Comparison of ENCODE assay signal across 11 cellular contexts in genomic region chr7:130273863-130274262, GRCh38. TPM values are rescaled to one million over a fixed set of nuclear protein-coding genes. Genes with fewer than 3 reads are reported as not detected.
DNase-seq lines count a peak whose midpoint lies in the region; ATAC-seq and TF ChIP-seq lines count a peak whose summit lies in the region.
"Had no signal": no experiment of that assay in that cellular context is flagged by ENCODE, and none has a peak within 500 bp of the region (broad histone marks: within the 10 kb centered on the region; RNA-seq: fewer than 3 reads in every experiment).

No MANE protein-coding gene starts in this region.

- H3K27ac ChIP-seq in dorsolateral prefrontal cortex, result peak overlapping the region in 30 of 59 donors; percentile 4 to 65 (median 30)

- intact Hi-C loops in dorsolateral prefrontal cortex (cut with DNase I), result loop anchor here in 1 of 2 donors (10.0 kb wide), 1 partner anchor 211 kb away; no protein-coding TSS in a partner anchor

- peaks cover 3% of the 10 kb centered on the region for H3K27me3 Mint-ChIP-seq in nephron progenitor cell (ENCODE audit: low read depth, poor library complexity)

- ATAC-seq in HG03457 (IDR thresholded peaks at IDR 0.05; ENCODE audit: unreplicated experiment) (no peak), GM21717 (IDR thresholded peaks at IDR 0.05; ENCODE audit: unreplicated experiment) (no peak)
- ATAC-seq: stimulated activated memory B cell treated with anti-CD40 and anti-IgM and Interleukin-4, amounts not matched to agents 10 μg/mL and 1 μg/mL and 100 μg/mL, for 72 hours had no signal

- peak overlapping the region; percentile 73 for H3K4me3 Mint-ChIP-seq in nephron progenitor cell
- H3K4me3 Mint-ChIP-seq: stimulated activated memory B cell treated with anti-CD40 and anti-IgM and Interleukin-4, amounts not matched to agents 10 μg/mL and 1 μg/mL and 100 μg/mL, for 72 hours had no signal

- H3K27me3 ChIP-seq in dorsolateral prefrontal cortex, result peaks cover 0 to 2% (median 0%) of the 10 kb centered on the region in 45 donors

- H3K4me3 ChIP-seq in dorsolateral prefrontal cortex, result peak overlapping the region in 43 of 59 donors; percentile 1 to 69 (median 45)
- H3K4me3 ChIP-seq: mucosa of descending colon had no signal

- DNase-seq in DMS153 (lab: John Stamatoyannopoulos, UW) (peak; percentile 66), NCI-H1694 treated with DMSO at 0.1 percent for 48 hours (lab: John Stamatoyannopoulos, UW) (peak; percentile 94), dorsolateral prefrontal cortex (peak in 1 of 10 donors; percentile 25), nephron progenitor cell (peak; percentile 32), NAMALWA (ENCODE audit: low spot score) (no peak), LoVo (ENCODE audit: low spot score) (no peak)

- TF ChIP-seq CTCF in dorsolateral prefrontal cortex (IDR thresholded peaks at IDR 0.05 in 54 of 56, conservative IDR thresholded peaks at IDR 0.05 in 2 of 56; ENCODE audit: low read depth in 1 of 56, partially characterized antibody in 56 of 56), result peak in 1 of 56 donors; percentile 28
- no peak for TF ChIP-seq CTCF in nephron progenitor cell (IDR thresholded peaks at IDR 0.05)

- H3K27ac Mint-ChIP-seq in nephron progenitor cell, result peak overlapping the region; percentile 99
- H3K27ac Mint-ChIP-seq: stimulated activated memory B cell treated with anti-CD40 and anti-IgM and Interleukin-4, amounts not matched to agents 10 μg/mL and 1 μg/mL and 100 μg/mL, for 72 hours had no signal

- H3K9me3 Mint-ChIP-seq in nephron progenitor cell, result no peaks in the 10 kb centered on the region
- H3K9me3 Mint-ChIP-seq: stimulated activated memory B cell treated with anti-CD40 and anti-IgM and Interleukin-4, amounts not matched to agents 10 μg/mL and 1 μg/mL and 100 μg/mL, for 72 hours had no signal

- H3K4me1 Mint-ChIP-seq in nephron progenitor cell, result peaks cover 88% of the 10 kb centered on the region
- H3K4me1 Mint-ChIP-seq: stimulated activated memory B cell treated with anti-CD40 and anti-IgM and Interleukin-4, amounts not matched to agents 10 μg/mL and 1 μg/mL and 100 μg/mL, for 72 hours had no signal

- no peaks in the 10 kb centered on the region for H3K36me3 Mint-ChIP-seq in nephron progenitor cell (ENCODE audit: low read depth)
- H3K36me3 Mint-ChIP-seq: stimulated activated memory B cell treated with anti-CD40 and anti-IgM and Interleukin-4, amounts not matched to agents 10 μg/mL and 1 μg/mL and 100 μg/mL, for 72 hours had no signal

RNA-seq across cellular contexts. Expression of gene CPA2, which starts 7.2 kb away (rescaled TPM):
- total RNA-seq in dorsolateral prefrontal cortex, result 1 to 10 TPM in 21 of 120 experiments, under 1 TPM in 40, not detected in 59; 0.29 to 4.3 (median 0.88) TPM
- total RNA-seq: SK-MEL-5 had no signal

RNA-seq across cellular contexts. Expression of gene CPA4, which starts 19.1 kb away (rescaled TPM):
- total RNA-seq in dorsolateral prefrontal cortex, result 1 to 10 TPM in 57 of 120 experiments, under 1 TPM in 59, not detected in 4; 0.26 to 3.2 (median 0.99) TPM
- total RNA-seq: mucosa of descending colon had no signal

Comparison
In these comparisons a context has a peak if more than half of its experiments do, and no peak if none do; other contexts are left out.
1. DNase-seq: peak in DMS153 (single experiment), NCI-H1694 treated with DMSO at 0.1 percent for 48 hours (single experiment) and nephron progenitor cell (single experiment); none in NAMALWA (single experiment) and LoVo (single experiment).